Comparison of ENCODE assay signal across 8 cellular contexts in genomic region chr7:193538-194256, GRCh38. TPM values are rescaled to one million over a fixed set of nuclear protein-coding genes. Genes with fewer than 3 reads are reported as not detected.
A peak's percentile ranks its signal among the peaks of the same experiment; 100 is the strongest.
DNase-seq lines count a peak whose midpoint lies in the region; ATAC-seq, FAIRE-seq and TF ChIP-seq lines count a peak whose summit lies in the region.

No MANE protein-coding gene starts in this region.

- no peak for FAIRE-seq in H54 (lab: Jason Lieb, UNC)

- CTCF ChIA-PET in WTC11 (lab: Charles Lee), result interaction anchor here (1.0 to 2.2 kb wide), 3 partner anchors 19 to 130 kb away, joined by 3 to 5 read pairs (median 3); no protein-coding TSS in a partner anchor

- H3K36me3 Mint-ChIP-seq in WTC11 (peaks cover 27% of the 10 kb centered on the region), immature natural killer cell (no peaks in the 10 kb centered on the region)

- POLR2A ChIA-PET in WTC11 (lab: Charles Lee), result interaction anchor here (1.1 kb wide), 1 partner anchor 125 kb away, joined by 3 read pairs; no protein-coding TSS in a partner anchor

- H3K27ac ChIP-seq in skin epidermis, result peak overlapping the region in 16 of 21 experiments; percentile 9 to 91 (median 58)

- H3K27me3 Mint-ChIP-seq in WTC11 (ENCODE audit: low read depth) (peaks cover 5% of the 10 kb centered on the region; the same call in 1 of the 2 replicates), immature natural killer cell (ENCODE audit: low read depth in 3 of 3) (peaks cover 1 to 11% (median 10%) of the 10 kb centered on the region in 3 donors)

- H3K4me1 Mint-ChIP-seq in WTC11, result peaks cover 50% of the 10 kb centered on the region
- H3K4me1 Mint-ChIP-seq in immature natural killer cell, result peaks cover 5 to 6% of the 10 kb centered on the region in 2 donors

- H3K4me3 Mint-ChIP-seq in WTC11, result peak overlapping the region; percentile 87
- H3K4me3 Mint-ChIP-seq in immature natural killer cell, result peak overlapping the region in 4 of 5 donors; percentile 7 to 63 (median 44)

- TF ChIP-seq CTCF in WTC11 (IDR thresholded peaks at IDR 0.05), result no peak

- H3K9me3 Mint-ChIP-seq in WTC11 (no peaks in the 10 kb centered on the region), immature natural killer cell (no peaks in the 10 kb centered on the region)

- ATAC-seq in WTC11 (no peak), GM18907 (IDR thresholded peaks at IDR 0.05; ENCODE audit: unreplicated experiment) (no peak), GM18519 (IDR thresholded peaks at IDR 0.05; ENCODE audit: low FRiP score, unreplicated experiment) (no peak), HG03039 (IDR thresholded peaks at IDR 0.05; ENCODE audit: unreplicated experiment) (no peak)

- DNase-seq in H54 (ENCODE audit: insufficient read length, low spot score), result peak; percentile 50
- DNase-seq in WTC11 (ENCODE audit: low spot score), result no peak
- no peak for DNase-seq in immature natural killer cell
- no peak for DNase-seq in hippocampal formation (lab: John Stamatoyannopoulos, UW)

- H3K4me3 ChIP-seq in skin epidermis, result peak overlapping the region; percentile 34 to 70 (median 60)

- H3K27ac Mint-ChIP-seq in WTC11, result peak overlapping the region; percentile 88
- H3K27ac Mint-ChIP-seq in immature natural killer cell, result no peak overlapping the region

- TF ChIP-seq POLR2A in H54 (IDR thresholded peaks at IDR 0.05; ENCODE audit: low read depth, low read length), result no peak

TF ChIP-seq in WTC11, 78 proteins besides CTCF, POLR2A, EP300 and RAD21:
- TF ChIP-seq ZNF219 (CRISPR knock-in tag; IDR thresholded peaks at IDR 0.05; ENCODE audit: borderline replicate concordance), result no peak
- peak; percentile 48; the same call in 1 of the 2 replicates for TF ChIP-seq HMGXB4 (CRISPR knock-in tag; IDR thresholded peaks at IDR 0.05)
TF ChIP-seq in WTC11: peak in this region for 1.

RNA-seq across cellular contexts. Expression of gene FAM20C, which starts 1.3 kb away (rescaled TPM):
- total RNA-seq in WTC11 (2021), result 48.0 to 64.9 TPM (median 49.1 TPM) in 3 replicates
- polyA plus RNA-seq in immature natural killer cell, result not detected
